ENCODE assay signal across 15 cellular contexts in the genomic region with DNA sequence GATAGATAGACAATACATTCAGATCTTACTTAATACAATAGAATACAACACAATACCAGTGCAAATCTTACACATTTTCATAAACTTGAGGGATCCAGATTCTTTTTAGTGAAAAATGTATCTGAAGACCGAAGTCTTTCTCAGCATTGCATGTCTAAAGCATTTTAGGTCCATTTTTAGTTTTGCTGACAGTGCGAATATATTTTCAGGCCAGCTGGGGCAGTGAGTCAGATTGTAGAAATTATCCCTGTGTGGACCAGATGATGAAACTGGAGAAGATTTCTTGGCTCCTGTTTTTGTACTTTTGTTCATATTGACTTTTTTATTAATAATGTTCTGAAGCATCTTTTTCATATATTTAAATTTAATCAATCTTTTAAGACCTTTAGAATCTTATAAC.
DNase-seq lines count a peak whose midpoint lies in the region; ATAC-seq and TF ChIP-seq lines count a peak whose summit lies in the region.
"Had no signal": no experiment of that assay in that cellular context is flagged by ENCODE, and none has a peak within 500 bp of the region (broad histone marks: within the 10 kb centered on the region; RNA-seq: fewer than 3 reads in every experiment).

No MANE protein-coding gene starts in this region.

- no peaks in the 10 kb centered on the region for H3K4me1 ChIP-seq in GM23248 (ENCODE audit: insufficient read depth)
- H3K4me1 ChIP-seq: testis had no signal

- no peak overlapping the region for H3K9ac ChIP-seq in GM23248

- no peaks in the 10 kb centered on the region for H3K79me2 ChIP-seq in GM23248 (ENCODE audit: insufficient read depth)

- WGBS in GM23248 (ENCODE audit: low coverage in 1 of 2, low lambda C conversion rate in 2 of 2, missing lambda C conversion rate in 2 of 2), 2 experiments = 0 to 4% methylated on average over 2 of the region's 2 CpGs

- no peak overlapping the region for H2AFZ ChIP-seq in GM23248

- no peaks in the 10 kb centered on the region for H4K20me1 ChIP-seq in GM23248 (ENCODE audit: insufficient read depth)

- H3F3A ChIP-seq in GM23248 (ENCODE audit: insufficient read depth) = no peaks in the 10 kb centered on the region

- ATAC-seq in GM19452 (IDR thresholded peaks at IDR 0.05; ENCODE audit: unreplicated experiment) (no peak), GM21526 (IDR thresholded peaks at IDR 0.05; ENCODE audit: low FRiP score, unreplicated experiment) (no peak), GM18861 (IDR thresholded peaks at IDR 0.05; ENCODE audit: unreplicated experiment) (no peak)
- ATAC-seq: Panc1 had no signal

- no peaks in the 10 kb centered on the region for H3K9me2 ChIP-seq in GM23248 (ENCODE audit: insufficient read depth)

- H3K27ac ChIP-seq in GM23248 = no peak overlapping the region
- H3K27ac ChIP-seq: cardiac muscle cell, testis had no signal

- H3K4me2 ChIP-seq in GM23248 (ENCODE audit: unreplicated experiment) = no peak overlapping the region

- H3K27me3 ChIP-seq in GM23248 (replicated peaks; ENCODE audit: insufficient read depth) = no peaks in the 10 kb centered on the region
- H3K27me3 ChIP-seq: cardiac muscle cell, testis had no signal

- no peaks in the 10 kb centered on the region for H3K9me3 ChIP-seq in GM23248 (ENCODE audit: low read depth)
- H3K9me3 ChIP-seq: testis had no signal

- H3K4me3 ChIP-seq in GM23248 (no peak overlapping the region), astrocyte of the spinal cord (ENCODE audit: low read depth, low read length) (no peak overlapping the region), fibroblast of the aortic adventitia (ENCODE audit: low read depth, low read length) (no peak overlapping the region)
- H3K4me3 ChIP-seq: cardiac muscle cell, testis had no signal

- no peaks in the 10 kb centered on the region for H3K36me3 ChIP-seq in GM23248 (ENCODE audit: low read depth)
- H3K36me3 ChIP-seq: cardiac muscle cell had no signal

- in situ Hi-C loops in GM23248 (cut with MboI) (no loop called here), astrocyte of the spinal cord (cut with HindIII; ENCODE audit: low sequenced_read_pairs) (no loop called here)

- DNase-seq in GM23248 (peak; percentile 38), astrocyte of the spinal cord (ENCODE audit: low read depth, low spot score) (peak; percentile 29), fibroblast of the aortic adventitia (ENCODE audit: low read depth) (peak; percentile 25), pons (ENCODE audit: low spot score) (peak; percentile 3), NCI-H774 (lab: John Stamatoyannopoulos, UW) (no peak)
- DNase-seq: activated CD4-positive, CD25-positive, alpha-beta regulatory T cell; COR-L47; Karpas-422; NCI-H146; testis had no signal

- TF ChIP-seq CTCF in astrocyte of the spinal cord (IDR thresholded peaks at IDR 0.05; ENCODE audit: low read depth, low read length) (no peak), fibroblast of the aortic adventitia (IDR thresholded peaks at IDR 0.05; ENCODE audit: insufficient read depth, low read length) (no peak)
